1 cellular context compared by ENCODE assay signal in the genomic region with DNA sequence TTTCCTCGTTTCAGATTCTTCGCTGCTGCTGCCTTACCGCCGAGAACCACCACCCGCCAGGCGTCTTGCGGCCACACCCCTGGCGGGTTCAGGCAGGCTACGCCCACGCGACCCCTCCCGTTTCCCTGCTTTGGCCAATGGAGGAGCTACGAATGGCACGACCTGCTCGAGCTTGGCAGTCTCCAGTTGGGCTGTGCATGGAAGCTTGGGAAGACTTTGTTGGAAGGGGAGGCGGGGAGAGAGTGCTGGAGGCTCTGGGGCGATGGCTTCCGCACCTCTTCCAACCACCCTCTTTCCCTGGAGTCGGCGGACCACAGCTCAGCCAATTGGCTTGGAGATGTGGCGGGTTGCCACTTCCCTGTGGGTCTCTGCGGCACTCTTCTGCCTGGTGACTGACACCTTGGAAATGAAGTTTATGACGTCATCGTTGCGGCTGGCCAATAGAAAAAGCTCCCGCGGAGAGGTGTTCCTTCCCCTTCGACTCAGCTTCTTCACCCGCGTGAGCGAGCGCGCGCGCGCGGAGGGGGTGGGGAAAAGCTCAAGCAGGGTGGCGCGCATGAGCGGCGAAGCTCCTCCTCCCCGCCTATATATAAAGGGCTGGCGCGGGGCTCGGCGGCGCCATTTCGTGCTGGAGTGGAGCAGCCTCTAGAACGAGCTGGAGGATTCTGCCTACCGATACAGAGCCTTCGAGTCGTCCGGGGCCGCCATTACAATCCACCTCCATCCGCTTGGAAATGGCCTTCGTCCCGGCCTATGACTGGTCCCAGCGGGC.
TF ChIP-seq lines count a peak whose summit lies in the region.

No MANE protein-coding gene starts in this region.

TF ChIP-seq in WTC11, 78 proteins besides CTCF, POLR2A, EP300 and RAD21 (continued from another document):
- TF ChIP-seq FOXP4 (CRISPR knock-in tag; IDR thresholded peaks at IDR 0.05), result no peak; the same call in none of the 2 replicates
- no peak for TF ChIP-seq KAT7 (CRISPR knock-in tag; IDR thresholded peaks at IDR 0.05; ENCODE audit: borderline replicate concordance)
- TF ChIP-seq FOXJ3 (CRISPR knock-in tag; IDR thresholded peaks at IDR 0.05; ENCODE audit: borderline replicate concordance), result no peak
- TF ChIP-seq USF1 (CRISPR knock-in tag; IDR thresholded peaks at IDR 0.05), result peak; percentile 56; the same call in 1 of the 2 replicates
- no peak for TF ChIP-seq RELA (CRISPR knock-in tag; IDR thresholded peaks at IDR 0.05; ENCODE audit: borderline replicate concordance)
- TF ChIP-seq ZNF121 (CRISPR knock-in tag; IDR thresholded peaks at IDR 0.05), result no peak
